In genomic region chr2:97112320-97113049, GRCh38 we compare ENCODE assay signal across 1 cellular context.
TF ChIP-seq lines count a peak whose summit lies in the region.
"Not testable (repeated sequence)": the region's sequence is repeated elsewhere in the genome, so short reads cannot be mapped to it uniquely, and the experiment has no call there.

No MANE protein-coding gene starts in this region.

TF ChIP-seq in K562, 482 proteins besides CTCF, POLR2A, EP300 and RAD21:
- peak; percentile 29; the same call in 1 of the 2 replicates for TF ChIP-seq RB1 (IDR thresholded peaks at IDR 0.05; ENCODE audit: low read depth)
- TF ChIP-seq CREB3L1 (IDR thresholded peaks at IDR 0.05; ENCODE audit: borderline replicate concordance, low read depth), result peak; percentile 75; the same call in 1 of the 2 replicates
- not testable (repeated sequence) for TF ChIP-seq PBX2 (CRISPR knock-in tag; IDR thresholded peaks at IDR 0.05; ENCODE audit: low read depth); ZBTB40 (CRISPR knock-in tag; IDR thresholded peaks at IDR 0.05)
- peak; percentile 55; the same call in 1 of the 2 replicates for TF ChIP-seq PBX2 (tag; conservative IDR thresholded peaks at IDR 0.05; ENCODE audit: low read depth)
- TF ChIP-seq ZC3H11A (IDR thresholded peaks at IDR 0.05; ENCODE audit: low read depth, low read length), result 0 out of 2 replicates have a peak, but pooled peaks have one; percentile 46
- peak in 1 of 2 experiments; percentile 7; a peak in 1 of 4 replicates for TF ChIP-seq TEAD1 (CRISPR knock-in tag; IDR thresholded peaks at IDR 0.05)
- 0 out of 2 replicates have a peak, but pooled peaks have one; percentile 30 for TF ChIP-seq KLF16 (IDR thresholded peaks at IDR 0.05)
- TF ChIP-seq ARID3A (IDR thresholded peaks at IDR 0.05; ENCODE audit: borderline replicate concordance, low read depth, low read length), result peak; percentile 78
- peak; percentile 65 for TF ChIP-seq MEIS2 (IDR thresholded peaks at IDR 0.05; ENCODE audit: partially characterized antibody)
- peak; percentile 57 for TF ChIP-seq SMC3 (conservative IDR thresholded peaks at IDR 0.05; ENCODE audit: insufficient read depth, low read depth, low read length)
- TF ChIP-seq SOX6 (IDR thresholded peaks at IDR 0.05), result peak; percentile 26; the same call in 1 of the 2 replicates
- TF ChIP-seq IRF2 (CRISPR knock-in tag; IDR thresholded peaks at IDR 0.05), result 0 out of 2 replicates have a peak, but pooled peaks have one; percentile 46
- TF ChIP-seq PKNOX1 (IDR thresholded peaks at IDR 0.05), result peak; percentile 37; the same call in 1 of the 2 replicates
- peak; percentile 9; the same call in 1 of the 2 replicates for TF ChIP-seq XRCC5 (IDR thresholded peaks at IDR 0.05; ENCODE audit: low read depth, low read length)
- TF ChIP-seq ZNF232 (CRISPR knock-in tag; IDR thresholded peaks at IDR 0.05), result 0 out of 2 replicates have a peak, but pooled peaks have one; percentile 2
- peak; percentile 47; the same call in 1 of the 2 replicates for TF ChIP-seq STAG1 (CRISPR knock-in tag; IDR thresholded peaks at IDR 0.05; ENCODE audit: borderline replicate concordance)
- TF ChIP-seq ZNF124 (CRISPR knock-in tag; IDR thresholded peaks at IDR 0.05), result 0 out of 2 replicates have a peak, but pooled peaks have one; percentile 49
- TF ChIP-seq ZBTB40 (IDR thresholded peaks at IDR 0.05), result peak; percentile 40; the same call in 1 of the 2 replicates
- TF ChIP-seq ARID2 (IDR thresholded peaks at IDR 0.05), result peak; percentile 36; the same call in 1 of the 2 replicates
- peak; percentile 93 for TF ChIP-seq DEAF1 (CRISPR knock-in tag; IDR thresholded peaks at IDR 0.05)
- peak; percentile 76 for TF ChIP-seq CC2D1A (IDR thresholded peaks at IDR 0.05)
- peak; percentile 17; the same call in 1 of the 2 replicates for TF ChIP-seq ZNF592 (IDR thresholded peaks at IDR 0.05)
